Comparison of ENCODE assay signal across 8 cellular contexts in the genomic region with DNA sequence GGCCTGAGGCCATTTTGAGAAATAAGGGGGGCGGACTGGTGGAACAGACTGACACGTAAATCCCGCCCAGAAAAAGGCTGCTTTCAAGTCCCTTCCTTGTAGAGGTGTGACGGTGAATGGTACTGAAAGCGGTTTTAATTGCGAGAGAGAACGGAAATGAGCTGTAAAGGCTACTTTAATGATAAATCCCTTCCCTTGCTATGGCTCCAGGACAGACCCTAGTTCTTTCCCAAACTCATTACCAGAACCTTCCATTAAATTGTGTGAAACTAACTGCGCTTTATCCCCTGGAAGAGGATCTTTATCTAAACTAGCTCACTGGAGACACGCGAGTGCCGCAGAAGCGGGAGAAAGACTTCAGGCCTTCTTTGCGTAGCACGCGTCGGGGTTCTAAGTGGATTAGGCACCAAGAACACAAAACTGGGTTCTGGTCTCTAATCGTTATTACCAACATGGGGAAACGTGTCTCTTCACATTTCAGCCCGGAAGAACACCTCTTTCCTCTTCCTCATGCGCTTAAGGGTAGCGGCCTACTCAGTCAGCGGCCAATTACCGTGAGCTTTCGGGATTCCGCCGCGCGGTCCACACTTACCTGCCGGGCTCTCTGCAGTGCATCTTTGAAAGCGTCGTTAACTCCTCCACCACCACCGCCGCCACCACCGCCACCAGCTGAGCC. TPM values are rescaled to one million over a fixed set of nuclear protein-coding genes. Genes with fewer than 3 reads are reported as not detected.
DNase-seq lines count a peak whose midpoint lies in the region; ATAC-seq and TF ChIP-seq lines count a peak whose summit lies in the region.

No MANE protein-coding gene starts in this region.

- no peaks in the 10 kb centered on the region for H3K27me3 Mint-ChIP-seq in activated T-cell treated with anti-CD3 and anti-CD28 coated beads, Interleukin-2, amount 50 U/mL, for 72 hours (ENCODE audit: low read depth)

- peak; percentile 86 for DNase-seq in DND-41
- peak; percentile 83 to 89 for DNase-seq in activated T-cell treated with anti-CD3 and anti-CD28 coated beads, Interleukin-2, amount 50 U/mL, for 72 hours
- DNase-seq in fibroblast of the conjunctiva (ENCODE audit: low read depth), result peak; percentile 96
- DNase-seq in substantia nigra (lab: John Stamatoyannopoulos, UW), result peak in 40 of 49 donors; percentile 1 to 74 (median 36)

- peaks cover 6 to 23% of the 10 kb centered on the region in 2 donors for H3K36me3 Mint-ChIP-seq in activated T-cell treated with anti-CD3 and anti-CD28 coated beads, Interleukin-2, amount 50 U/mL, for 72 hours (ENCODE audit: insufficient read depth in 2 of 2)

- peaks cover 44% of the 10 kb centered on the region for H4K20me1 ChIP-seq in DND-41 (ENCODE audit: insufficient read depth, low read length)
- peaks cover 32% of the 10 kb centered on the region for H4K20me1 ChIP-seq in KMS-11 (ENCODE audit: insufficient read depth)

- H3K27me3 ChIP-seq in DND-41 (ENCODE audit: insufficient read depth, low read length, poor library complexity) (no peaks in the 10 kb centered on the region), KMS-11 (ENCODE audit: insufficient read depth, low read depth) (no peaks in the 10 kb centered on the region), neuron (ENCODE audit: insufficient read depth, low read length) (no peaks in the 10 kb centered on the region)

- peaks cover 57% of the 10 kb centered on the region for H3K4me1 ChIP-seq in DND-41 (ENCODE audit: insufficient read depth, low read length)
- H3K4me1 ChIP-seq in KMS-11 (ENCODE audit: low read depth, poor library complexity, severe bottlenecking), result peaks cover 42% of the 10 kb centered on the region
- peaks cover 26% of the 10 kb centered on the region for H3K4me1 ChIP-seq in neuron (ENCODE audit: insufficient read depth, low read length)

- no peak overlapping the region for H3K27ac Mint-ChIP-seq in activated T-cell treated with anti-CD3 and anti-CD28 coated beads, Interleukin-2, amount 50 U/mL, for 72 hours

- H3K27ac ChIP-seq in DND-41 (ENCODE audit: low read length) (peak overlapping the region; percentile 99), KMS-11 (peak overlapping the region; percentile 100), substantia nigra (ENCODE audit: low read depth, low read length, poor library complexity, severe bottlenecking) (peak overlapping the region; percentile 93)

- no peak for TF ChIP-seq CTCF in DND-41 (IDR thresholded peaks at IDR 0.05; ENCODE audit: borderline replicate concordance, extremely low read depth, low read length, poor library complexity, severe bottlenecking)
- no peak for TF ChIP-seq CTCF in KMS-11 (conservative IDR thresholded peaks at IDR 0.05; ENCODE audit: low read depth, low read length)

- peaks cover 93% of the 10 kb centered on the region for H3K79me2 ChIP-seq in DND-41 (ENCODE audit: insufficient read depth, low read length)
- peaks cover 76% of the 10 kb centered on the region for H3K79me2 ChIP-seq in KMS-11 (ENCODE audit: insufficient read depth, low read depth)

- H3K36me3 ChIP-seq in DND-41 (ENCODE audit: insufficient read depth, low read length), result peaks cover 43% of the 10 kb centered on the region
- H3K36me3 ChIP-seq in KMS-11 (ENCODE audit: insufficient read depth), result 0 out of 2 replicates have a peak, but pooled peaks cover 4% of the 10 kb centered on the region
- peaks cover 39% of the 10 kb centered on the region for H3K36me3 ChIP-seq in neuron (ENCODE audit: insufficient read depth, low read length)

- H3K4me1 Mint-ChIP-seq in activated T-cell treated with anti-CD3 and anti-CD28 coated beads, Interleukin-2, amount 50 U/mL, for 72 hours (ENCODE audit: low read depth), result peaks cover 65% of the 10 kb centered on the region

- H3K4me3 Mint-ChIP-seq in activated T-cell treated with anti-CD3 and anti-CD28 coated beads, Interleukin-2, amount 50 U/mL, for 72 hours, result no peak overlapping the region

- H3K9me3 ChIP-seq in DND-41 (ENCODE audit: insufficient read depth, low read length, severe bottlenecking) (no peaks in the 10 kb centered on the region), neuron (ENCODE audit: low read length) (peaks cover 2% of the 10 kb centered on the region)

- no peaks in the 10 kb centered on the region for H3K9me3 Mint-ChIP-seq in activated T-cell treated with anti-CD3 and anti-CD28 coated beads, Interleukin-2, amount 50 U/mL, for 72 hours

- H3K4me2 ChIP-seq in DND-41 (ENCODE audit: insufficient read depth, low read length) (peak overlapping the region; percentile 78), KMS-11 (peak overlapping the region; percentile 66; the same call in 1 of the 2 replicates)

- ATAC-seq in DND-41 (ENCODE audit: insufficient read depth, low read depth), result peak; percentile 69
- ATAC-seq in GM21786 (IDR thresholded peaks at IDR 0.05; ENCODE audit: unreplicated experiment), result peak; percentile 64
- peak; percentile 72 to 76 for ATAC-seq in activated T-cell treated with anti-CD3 and anti-CD28 coated beads, Interleukin-2, amount 50 U/mL, for 72 hours (replicated peaks in 1 of 2)

- H3K9ac ChIP-seq in DND-41 (ENCODE audit: low read depth, low read length) (peak overlapping the region; percentile 74), KMS-11 (peak overlapping the region; percentile 100)

- H2AFZ ChIP-seq in DND-41 (ENCODE audit: low read depth, low read length) (peak overlapping the region; percentile 71), KMS-11 (ENCODE audit: low read depth) (peak overlapping the region; percentile 77), neuron (ENCODE audit: low read depth, low read length) (peak overlapping the region; percentile 13)

- peak overlapping the region; percentile 56 to 65; a peak in 3 of 4 replicates for H3K4me3 ChIP-seq in DND-41 (ENCODE audit: low read depth in 1 of 2, low read length in 2 of 2)
- no peak overlapping the region for H3K4me3 ChIP-seq in KMS-11 (IDR thresholded peaks at IDR 0.05; ENCODE audit: insufficient read depth, low read depth, low read length)
- H3K4me3 ChIP-seq in neuron (ENCODE audit: low read length), result peak overlapping the region; percentile 99

TF ChIP-seq in PFSK-1, 5 proteins besides CTCF, POLR2A, EP300 and RAD21:
- TF ChIP-seq POLR2AphosphoS5 (IDR thresholded peaks at IDR 0.05; ENCODE audit: low read depth, low read length) (peak; percentile 36; the same call in 1 of the 2 replicates), SIN3A (IDR thresholded peaks at IDR 0.05; ENCODE audit: borderline replicate concordance, insufficient read depth, low read length) (no peak), TAF1 (IDR thresholded peaks at IDR 0.05; ENCODE audit: borderline replicate concordance, insufficient read depth, low read length) (no peak)

RNA-seq across cellular contexts. Expression of a gene that starts 0.4 kb away (rescaled TPM):
- 42.1 TPM for polyA plus RNA-seq in PFSK-1 (2012; ENCODE audit: insufficient read length, low read depth)
- total RNA-seq in activated T-cell treated with anti-CD3 and anti-CD28 coated beads, Interleukin-2, amount 50 U/mL, for 72 hours, result 100 to 1,000 TPM; 145 to 191 TPM

RNA-seq across cellular contexts. Expression of a gene that starts 26.3 kb away (rescaled TPM):
- polyA plus RNA-seq in PFSK-1 (2012; ENCODE audit: insufficient read length, low read depth), result 10.7 TPM
- total RNA-seq in activated T-cell treated with anti-CD3 and anti-CD28 coated beads, Interleukin-2, amount 50 U/mL, for 72 hours, result 10 to 100 TPM in 1 of 2 donors, 1 to 10 TPM in 1; 9.6 to 14.0 TPM

Comparison
In these comparisons a context has a peak if more than half of its experiments do, and no peak if none do; other contexts are left out.
1. DNase-seq: peak in every context shown above with its lines; median percentile 96 in fibroblast of the conjunctiva; 86 in DND-41; 86 in activated T-cell treated with anti-CD3 and anti-CD28 coated beads, Interleukin-2, amount 50 U/mL, for 72 hours; 36 in substantia nigra.
2. H2AFZ ChIP-seq: peak in every context shown above with its lines; median percentile 77 in KMS-11; 71 in DND-41; 13 in neuron.